ENCODE assay signal across 16 cellular contexts in genomic region chr11:2517386-2518064, GRCh38.
DNase-seq lines count a peak whose midpoint lies in the region; ATAC-seq and TF ChIP-seq lines count a peak whose summit lies in the region.
"Had no signal": no experiment of that assay in that cellular context is flagged by ENCODE, and none has a peak within 500 bp of the region (broad histone marks: within the 10 kb centered on the region; RNA-seq: fewer than 3 reads in every experiment).

No MANE protein-coding gene starts in this region.

- no peak overlapping the region for H3K4me3 Mint-ChIP-seq in activated T-helper 2 cell treated with anti-CD3 and anti-CD28 coated beads, Interferon-gamma antibody, Interleukin-2, Interleukin-4, amounts not matched to agents 10 μg/mL and 5 μg/mL and 100 μg/mL, durations not matched to agents 14 hours and 24 hours and 36 hours (ENCODE audit: low read depth)
- H3K4me3 Mint-ChIP-seq: CD4-positive, CD25-positive, alpha-beta regulatory T cell had no signal

- H3K4me1 Mint-ChIP-seq in activated T-helper 2 cell treated with anti-CD3 and anti-CD28 coated beads, Interferon-gamma antibody, Interleukin-2, Interleukin-4, amounts not matched to agents 10 μg/mL and 5 μg/mL and 100 μg/mL, durations not matched to agents 14 hours and 24 hours and 36 hours (ENCODE audit: low read depth) = no peaks in the 10 kb centered on the region
- H3K4me1 Mint-ChIP-seq: CD4-positive, CD25-positive, alpha-beta regulatory T cell had no signal

- H3K9me2 ChIP-seq in SK-N-SH = no peaks in the 10 kb centered on the region

- H3K4me2 ChIP-seq in SK-N-SH = no peak overlapping the region

- TF ChIP-seq RAD21 in SK-N-SH (IDR thresholded peaks at IDR 0.05; ENCODE audit: low read length) = no peak

- no peak for TF ChIP-seq EP300 in SK-N-SH (IDR thresholded peaks at IDR 0.05; ENCODE audit: borderline replicate concordance in 1 of 2, low read depth in 1 of 2, low read length in 1 of 2)

- H3K9me3 Mint-ChIP-seq in activated T-helper 2 cell treated with anti-CD3 and anti-CD28 coated beads, Interferon-gamma antibody, Interleukin-2, Interleukin-4, amounts not matched to agents 10 μg/mL and 5 μg/mL and 100 μg/mL, durations not matched to agents 14 hours and 24 hours and 36 hours = no peaks in the 10 kb centered on the region
- H3K9me3 Mint-ChIP-seq: CD4-positive, CD25-positive, alpha-beta regulatory T cell had no signal

- H3K36me3 ChIP-seq in SK-N-SH (replicated peaks in 1 of 2; ENCODE audit: control insufficient read depth in 1 of 2, insufficient read depth in 2 of 2, low read length in 1 of 2) (no peaks in the 10 kb centered on the region), left lung (no peaks in the 10 kb centered on the region)
- H3K36me3 ChIP-seq: thoracic aorta had no signal

- H3K79me2 ChIP-seq in SK-N-SH (ENCODE audit: insufficient read depth) = no peaks in the 10 kb centered on the region

- WGBS in SK-N-SH (ENCODE audit: low lambda C conversion rate) = 60% methylated on average over 22 of the region's 26 CpGs

- H3K4me1 ChIP-seq in SK-N-SH (ENCODE audit: control insufficient read depth in 1 of 2, insufficient read depth in 2 of 2, low read depth in 1 of 2, low read length in 1 of 2) (no peaks in the 10 kb centered on the region), left lung (no peaks in the 10 kb centered on the region)

- POLR2A ChIA-PET in SK-N-SH (lab: Yijun Ruan, JAX) = no interaction called here

- H2AFZ ChIP-seq in SK-N-SH (ENCODE audit: low read depth) = no peak overlapping the region

- H3K27me3 ChIP-seq in SK-N-SH (ENCODE audit: insufficient read depth) = no peaks in the 10 kb centered on the region
- no peaks in the 10 kb centered on the region for H3K27me3 ChIP-seq in left lung

- H3K27me3 Mint-ChIP-seq in activated T-helper 2 cell treated with anti-CD3 and anti-CD28 coated beads, Interferon-gamma antibody, Interleukin-2, Interleukin-4, amounts not matched to agents 10 μg/mL and 5 μg/mL and 100 μg/mL, durations not matched to agents 14 hours and 24 hours and 36 hours (ENCODE audit: low read depth) = no peaks in the 10 kb centered on the region
- H3K27me3 Mint-ChIP-seq: CD4-positive, CD25-positive, alpha-beta regulatory T cell had no signal

- TF ChIP-seq CTCF in SK-N-SH (IDR thresholded peaks at IDR 0.05) = no peak
- TF ChIP-seq CTCF in left lung (IDR thresholded peaks at IDR 0.05) = no peak

- no peaks in the 10 kb centered on the region for H3K36me3 Mint-ChIP-seq in activated T-helper 2 cell treated with anti-CD3 and anti-CD28 coated beads, Interferon-gamma antibody, Interleukin-2, Interleukin-4, amounts not matched to agents 10 μg/mL and 5 μg/mL and 100 μg/mL, durations not matched to agents 14 hours and 24 hours and 36 hours (ENCODE audit: low read depth)

- CTCF ChIA-PET in SK-N-SH (lab: Yijun Ruan, JAX) = interaction anchor here (1.1 to 7.8 kb wide), 4 partner anchors 15 to 372 kb away, joined by 4 to 68 read pairs (median 13); no protein-coding TSS in a partner anchor

- H3K9me3 ChIP-seq in SK-N-SH (no peaks in the 10 kb centered on the region), left lung (no peaks in the 10 kb centered on the region)
- H3K9me3 ChIP-seq: thoracic aorta had no signal

- intact Hi-C loops in activated T-helper 2 cell treated with anti-CD3 and anti-CD28 coated beads, Interferon-gamma antibody, Interleukin-2, Interleukin-4, amounts not matched to agents 10 μg/mL and 5 μg/mL and 100 μg/mL, durations not matched to agents 14 hours and 24 hours and 36 hours (cut with micrococcal nuclease) = no loop called here
- intact Hi-C loops in left lung (cut with DNase I) (no loop called here), sciatic nerve (cut with DNase I) (no loop called here)

- no peaks in the 10 kb centered on the region for H3F3A ChIP-seq in SK-N-SH (replicated peaks; ENCODE audit: insufficient read depth)

- ATAC-seq in SK-N-SH treated with all-trans-retinoic acid at 6 μM for 48 hours (no peak), left lung (no peak), sciatic nerve (no peak), GM21447 (IDR thresholded peaks at IDR 0.05; ENCODE audit: unreplicated experiment) (no peak), HG03095 (IDR thresholded peaks at IDR 0.05; ENCODE audit: unreplicated experiment) (no peak), GM18502 (IDR thresholded peaks at IDR 0.05; ENCODE audit: poor library complexity, unreplicated experiment) (no peak)

- peak; percentile 26 for DNase-seq in SK-N-SH
- peak; percentile 5 for DNase-seq in activated T-helper 2 cell treated with anti-CD3 and anti-CD28 coated beads, Interferon-gamma antibody, Interleukin-2, Interleukin-4, amounts not matched to agents 10 μg/mL and 5 μg/mL and 100 μg/mL, durations not matched to agents 14 hours and 24 hours and 36 hours (ENCODE audit: low spot score)
- peak; percentile 15 to 47 for DNase-seq in left lung
- peak; percentile 42 for DNase-seq in sciatic nerve (ENCODE audit: low spot score)
- DNase-seq: CD4-positive, CD25-positive, alpha-beta regulatory T cell; DND-41; mesenchymal stem cell; NCI-H146; nucleus accumbens; stimulated activated CD4-positive, alpha-beta T cell treated with anti-CD3 and anti-CD28 coated beads, Interleukin-15, amount 100 ng/mL, for 24 hours had no signal

- H3K4me3 ChIP-seq in SK-N-SH (ENCODE audit: low read depth in 2 of 2, low read length in 1 of 2) (no peak overlapping the region), left lung (no peak overlapping the region)
- H3K4me3 ChIP-seq: thoracic aorta had no signal

- no peaks in the 10 kb centered on the region for H4K20me1 ChIP-seq in SK-N-SH (ENCODE audit: insufficient read depth)

- H3K9ac ChIP-seq in SK-N-SH = no peak overlapping the region

- no peak overlapping the region for H3K27ac Mint-ChIP-seq in activated T-helper 2 cell treated with anti-CD3 and anti-CD28 coated beads, Interferon-gamma antibody, Interleukin-2, Interleukin-4, amounts not matched to agents 10 μg/mL and 5 μg/mL and 100 μg/mL, durations not matched to agents 14 hours and 24 hours and 36 hours
- H3K27ac Mint-ChIP-seq: CD4-positive, CD25-positive, alpha-beta regulatory T cell had no signal

- no peak overlapping the region for H3K27ac ChIP-seq in SK-N-SH (ENCODE audit: low read depth in 2 of 2, low read length in 1 of 2)
- H3K27ac ChIP-seq in left lung = no peak overlapping the region
- H3K27ac ChIP-seq: 22Rv1, thoracic aorta had no signal

TF ChIP-seq in SK-N-SH, 30 proteins besides CTCF, POLR2A, EP300 and RAD21 (continues in another document):
- TF ChIP-seq MEF2A (IDR thresholded peaks at IDR 0.05; ENCODE audit: borderline replicate concordance, low read depth) (no peak), SMC3 (IDR thresholded peaks at IDR 0.05; ENCODE audit: low read depth, low read length) (no peak), FOXJ3 (CRISPR knock-in tag; IDR thresholded peaks at IDR 0.05) (no peak), GABPA (IDR thresholded peaks at IDR 0.05; ENCODE audit: low read depth) (no peak), POLR2AphosphoS5 (IDR thresholded peaks at IDR 0.05; ENCODE audit: low read depth, low read length) (no peak), RFX5 (IDR thresholded peaks at IDR 0.05; ENCODE audit: low read length) (no peak), ELF1 (IDR thresholded peaks at IDR 0.05) (no peak), PBX3 (IDR thresholded peaks at IDR 0.05) (no peak)

TF ChIP-seq in SK-N-SH treated with all-trans-retinoic acid at 6 μM for 48 hours, 23 proteins besides CTCF, POLR2A, EP300 and RAD21:
- TF ChIP-seq ZFP30 (CRISPR knock-in tag; IDR thresholded peaks at IDR 0.05) (no peak), TCF4 (CRISPR knock-in tag; IDR thresholded peaks at IDR 0.05; ENCODE audit: borderline replicate concordance) (no peak), CSDC2 (CRISPR knock-in tag; IDR thresholded peaks at IDR 0.05) (no peak), PATZ1 (CRISPR knock-in tag; IDR thresholded peaks at IDR 0.05; ENCODE audit: borderline replicate concordance) (no peak), RARB (CRISPR knock-in tag; IDR thresholded peaks at IDR 0.05) (no peak)
